15 cellular contexts compared by ENCODE assay signal in genomic region chr13:105346141-105346766, GRCh38.
DNase-seq lines count a peak whose midpoint lies in the region; ATAC-seq and TF ChIP-seq lines count a peak whose summit lies in the region.
"Had no signal": no experiment of that assay in that cellular context is flagged by ENCODE, and none has a peak within 500 bp of the region (broad histone marks: within the 10 kb centered on the region; RNA-seq: fewer than 3 reads in every experiment).

No MANE protein-coding gene starts in this region.

- peaks cover 2% of the 10 kb centered on the region for H3K4me1 ChIP-seq in fibroblast of lung (ENCODE audit: control insufficient read depth, extremely low read depth, insufficient read depth, low read length)
- H3K4me1 ChIP-seq: colonic mucosa had no signal

- no peaks in the 10 kb centered on the region for H3K27me3 Mint-ChIP-seq in endothelial cell (ENCODE audit: unreplicated experiment)

- no peaks in the 10 kb centered on the region for H3K27me3 ChIP-seq in fibroblast of lung (ENCODE audit: control insufficient read depth, insufficient read depth, low read length)
- H3K27me3 ChIP-seq: colonic mucosa had no signal

- peak overlapping the region; percentile 74 for H3K27ac ChIP-seq in fibroblast of lung (ENCODE audit: insufficient read depth, low read length)
- H3K27ac ChIP-seq: colonic mucosa, HL-60 had no signal

- peak; percentile 68 for DNase-seq in ELR (ENCODE audit: low read depth)
- DNase-seq in RKO (ENCODE audit: low spot score), result peak; percentile 72
- DNase-seq in fibroblast of lung (ENCODE audit: low read depth in 2 of 2), result peak; percentile 70 to 94
- DNase-seq in renal cortical epithelial cell (ENCODE audit: low read depth), result peak; percentile 94
- no peak for DNase-seq in endothelial cell (ENCODE audit: low spot score)
- no peak for DNase-seq in DMS 273 (lab: John Stamatoyannopoulos, UW; ENCODE audit: unreplicated experiment)
- DNase-seq: activated CD4-positive, alpha-beta T cell treated with anti-CD3 and anti-CD28 coated beads for 4 hours; activated effector memory CD4-positive, alpha-beta T cell treated with Interleukin-2 at 50 U/mL for 16 hours; colonic mucosa; COR-L47; hypothalamus; NCI-H1417 had no signal

- no peaks in the 10 kb centered on the region for H3K9me3 ChIP-seq in fibroblast of lung (ENCODE audit: control insufficient read depth, insufficient read depth, low read depth, low read length)
- H3K9me3 ChIP-seq: colonic mucosa had no signal

- no peak overlapping the region for H3K4me3 ChIP-seq in fibroblast of lung (replicated peaks in 1 of 4; ENCODE audit: control extremely low read depth in 1 of 4, insufficient read depth in 1 of 4, low read depth in 3 of 4, low read length in 4 of 4)
- H3K4me3 ChIP-seq: colonic mucosa had no signal

- H4K20me1 ChIP-seq in fibroblast of lung (ENCODE audit: control insufficient read depth, extremely low read depth, insufficient read depth, low read length), result no peaks in the 10 kb centered on the region

- H3K36me3 ChIP-seq in fibroblast of lung (ENCODE audit: control insufficient read depth, insufficient read depth, low read length), result no peaks in the 10 kb centered on the region
- H3K36me3 ChIP-seq: colonic mucosa had no signal

- peak overlapping the region; percentile 62 for H3K4me2 ChIP-seq in fibroblast of lung (ENCODE audit: extremely low read depth, insufficient read depth, low read length)

- H3K9ac ChIP-seq in fibroblast of lung (ENCODE audit: insufficient read depth, low read length), result no peak overlapping the region

- H3K4me3 Mint-ChIP-seq in endothelial cell (ENCODE audit: unreplicated experiment), result no peak overlapping the region

- no peak overlapping the region for H3K27ac Mint-ChIP-seq in endothelial cell (ENCODE audit: unreplicated experiment)

- H3K9me3 Mint-ChIP-seq in endothelial cell (ENCODE audit: unreplicated experiment), result no peaks in the 10 kb centered on the region

- TF ChIP-seq CTCF in fibroblast of lung (conservative IDR thresholded peaks at IDR 0.05 in 1 of 2, IDR thresholded peaks at IDR 0.05 in 1 of 2; ENCODE audit: low read depth in 1 of 2, low read length in 2 of 2), result no peak
- TF ChIP-seq CTCF in endothelial cell (IDR thresholded peaks at IDR 0.05; ENCODE audit: unreplicated experiment), result no peak

- H3K36me3 Mint-ChIP-seq in endothelial cell (ENCODE audit: low read depth, unreplicated experiment), result no peaks in the 10 kb centered on the region

- peak overlapping the region; percentile 68 for H2AFZ ChIP-seq in fibroblast of lung (ENCODE audit: low read length)

- H3K79me2 ChIP-seq in fibroblast of lung (ENCODE audit: control insufficient read depth, insufficient read depth, low read length), result no peaks in the 10 kb centered on the region

- ATAC-seq in HG03378 (IDR thresholded peaks at IDR 0.05; ENCODE audit: unreplicated experiment) (no peak), HG03442 (IDR thresholded peaks at IDR 0.05; ENCODE audit: unreplicated experiment) (no peak)

- H3K4me1 Mint-ChIP-seq in endothelial cell (ENCODE audit: unreplicated experiment), result no peaks in the 10 kb centered on the region

Comparison
In these comparisons a context has a peak if more than half of its experiments do, and no peak if none do; other contexts are left out.
1. DNase-seq: peak in ELR (single experiment), RKO (single experiment), fibroblast of lung (2 of 2) and renal cortical epithelial cell (single experiment); none in endothelial cell (single experiment) and DMS 273 (single experiment).